16 cellular contexts compared by ENCODE assay signal in genomic region chr1:54595956-54596498, GRCh38. TPM values are rescaled to one million over a fixed set of nuclear protein-coding genes. Genes with fewer than 3 reads are reported as not detected.
DNase-seq lines count a peak whose midpoint lies in the region; ATAC-seq and TF ChIP-seq lines count a peak whose summit lies in the region.
"Had no signal": no experiment of that assay in that cellular context is flagged by ENCODE, and none has a peak within 500 bp of the region (broad histone marks: within the 10 kb centered on the region; RNA-seq: fewer than 3 reads in every experiment).

No MANE protein-coding gene starts in this region.

- H3K4me3 Mint-ChIP-seq in WTC11 = no peak overlapping the region
- H3K4me3 Mint-ChIP-seq: CD8-positive, alpha-beta memory T cell; GM23338; HFFc6 had no signal

- H4K20me1 ChIP-seq in osteoblast (ENCODE audit: insufficient read depth, low read length) (no peaks in the 10 kb centered on the region), PC-3 (ENCODE audit: low read length) (no peaks in the 10 kb centered on the region)
- H4K20me1 ChIP-seq: BLaER1 had no signal

- no peaks in the 10 kb centered on the region for H3K79me2 ChIP-seq in osteoblast (ENCODE audit: insufficient read depth, low read length)
- H3K79me2 ChIP-seq in PC-3 (ENCODE audit: low read length) = no peaks in the 10 kb centered on the region

- TF ChIP-seq CTCF in right atrium auricular region (IDR thresholded peaks at IDR 0.05) (no peak), WTC11 (IDR thresholded peaks at IDR 0.05) (no peak), osteoblast (IDR thresholded peaks at IDR 0.05; ENCODE audit: extremely low read depth, low read depth, low read length) (no peak), PC-3 (conservative IDR thresholded peaks at IDR 0.05; ENCODE audit: low read depth, low read length) (no peak)

- peaks cover 11% of the 10 kb centered on the region for H3K4me1 Mint-ChIP-seq in WTC11
- H3K4me1 Mint-ChIP-seq: CD8-positive, alpha-beta memory T cell had no signal

- H3K4me3 ChIP-seq in right atrium auricular region (no peak overlapping the region), osteoblast (ENCODE audit: insufficient read depth, low read length) (no peak overlapping the region), PC-3 (ENCODE audit: low read length) (no peak overlapping the region)
- H3K4me3 ChIP-seq: BLaER1, GM23338 had no signal

- H3K27me3 ChIP-seq in right atrium auricular region (no peaks in the 10 kb centered on the region), osteoblast (ENCODE audit: insufficient read depth, low read length) (no peaks in the 10 kb centered on the region), PC-3 (ENCODE audit: low read length) (no peaks in the 10 kb centered on the region)
- H3K27me3 ChIP-seq: BLaER1 had no signal

- H3K36me3 ChIP-seq in right atrium auricular region (peaks cover 24% of the 10 kb centered on the region), osteoblast (ENCODE audit: insufficient read depth, low read length) (no peaks in the 10 kb centered on the region), PC-3 (ENCODE audit: low read depth, low read length) (no peaks in the 10 kb centered on the region)

- no peaks in the 10 kb centered on the region for H3K36me3 Mint-ChIP-seq in WTC11
- H3K36me3 Mint-ChIP-seq: CD8-positive, alpha-beta memory T cell had no signal

- no peaks in the 10 kb centered on the region for H3K9me3 Mint-ChIP-seq in WTC11
- H3K9me3 Mint-ChIP-seq: CD8-positive, alpha-beta memory T cell; GM23338; HFFc6 had no signal

- no peak overlapping the region for H3K4me2 ChIP-seq in osteoblast (ENCODE audit: insufficient read depth, low read length)
- H3K4me2 ChIP-seq in PC-3 (ENCODE audit: low read length) = no peak overlapping the region
- H3K4me2 ChIP-seq: BLaER1, GM23338 had no signal

- H3K27me3 Mint-ChIP-seq in WTC11 (ENCODE audit: low read depth) = no peaks in the 10 kb centered on the region
- H3K27me3 Mint-ChIP-seq: CD8-positive, alpha-beta memory T cell had no signal

- no peak overlapping the region for H3K9ac ChIP-seq in PC-3 (ENCODE audit: low read length)
- H3K9ac ChIP-seq: BLaER1 had no signal

- intact Hi-C loops in Right ventricle myocardium inferior (cut with DNase I) (no loop called here), left ventricle myocardium superior (cut with micrococcal nuclease) (no loop called here), PC-3 (cut with micrococcal nuclease) (no loop called here)

- H3K9me3 ChIP-seq in right atrium auricular region = no peaks in the 10 kb centered on the region
- H3K9me3 ChIP-seq in osteoblast (ENCODE audit: low read depth, low read length) = no peaks in the 10 kb centered on the region
- no peaks in the 10 kb centered on the region for H3K9me3 ChIP-seq in PC-3 (ENCODE audit: low read length)
- H3K9me3 ChIP-seq: BLaER1 had no signal

- H2AFZ ChIP-seq in osteoblast (ENCODE audit: low read length) (no peak overlapping the region), PC-3 (ENCODE audit: low read length) (no peak overlapping the region)
- H2AFZ ChIP-seq: GM23338 had no signal

- H3K4me1 ChIP-seq in right atrium auricular region = peaks cover 0 to 14% of the 10 kb centered on the region in 2 donors
- peaks cover 4% of the 10 kb centered on the region for H3K4me1 ChIP-seq in osteoblast (ENCODE audit: insufficient read depth, low read length)
- no peaks in the 10 kb centered on the region for H3K4me1 ChIP-seq in PC-3 (ENCODE audit: insufficient read depth, low read length)
- H3K4me1 ChIP-seq: BLaER1 had no signal

- peak overlapping the region in 1 of 2 donors; percentile 8 for H3K27ac ChIP-seq in right atrium auricular region
- H3K27ac ChIP-seq in osteoblast (ENCODE audit: low read depth, low read length) = no peak overlapping the region
- H3K27ac ChIP-seq in PC-3 (ENCODE audit: low read length) = no peak overlapping the region
- H3K27ac ChIP-seq: BLaER1 had no signal

- ATAC-seq in Right ventricle myocardium inferior (peak; percentile 19), WTC11 (no peak), left ventricle myocardium superior (peak; percentile 52), HG02973 (IDR thresholded peaks at IDR 0.05; ENCODE audit: unreplicated experiment) (no peak), GM21423 (IDR thresholded peaks at IDR 0.05; ENCODE audit: unreplicated experiment) (no peak), PC-3 (no peak)
- ATAC-seq: GM23338 had no signal

- H3K27ac Mint-ChIP-seq in WTC11 = 0 out of 2 replicates have a peak overlapping the region, but pooled peaks have one; percentile 71
- H3K27ac Mint-ChIP-seq: CD8-positive, alpha-beta memory T cell; GM23338; HFFc6 had no signal

- DNase-seq in Right ventricle myocardium inferior (ENCODE audit: missing footprints) (no peak), right atrium auricular region (ENCODE audit: low spot score) (no peak), WTC11 (ENCODE audit: low spot score) (no peak), left ventricle myocardium superior (no peak), osteoblast (ENCODE audit: insufficient read length, low spot score, missing footprints) (peak; percentile 57), PC-3 (no peak)
- DNase-seq: 8988T; AML-193; CD8-positive, alpha-beta memory T cell; H7; HFFc6 had no signal

- CTCF ChIA-PET in WTC11 (lab: Charles Lee) = interaction anchor here (1.8 kb wide), 1 partner anchor 19 kb away, joined by 4 read pairs; no protein-coding TSS in a partner anchor
- CTCF ChIA-PET in PC-3 (lab: Charles Lee) = no interaction called here

- POLR2A ChIA-PET in WTC11 (lab: Charles Lee) = interaction anchor here (1.0 kb wide), 1 partner anchor 17 kb away, joined by 3 read pairs; no protein-coding TSS in a partner anchor
- POLR2A ChIA-PET in PC-3 (lab: Charles Lee; ENCODE audit: unreplicated experiment) = no interaction called here

- BruUV-seq in PC-3 (replicated peaks; lab: Mats Ljungman, UMichigan) = no TSS peak

- no peaks in the 10 kb centered on the region for H3K9me2 ChIP-seq in PC-3 (replicated peaks; ENCODE audit: low read length)

- H3F3A ChIP-seq in PC-3 (ENCODE audit: low read length, unreplicated experiment) = no peaks in the 10 kb centered on the region

TF ChIP-seq in WTC11, 78 proteins besides CTCF, POLR2A, EP300 and RAD21 (continues in another document):
- TF ChIP-seq ETV6 (CRISPR knock-in tag; IDR thresholded peaks at IDR 0.05) (no peak), CDX4 (CRISPR knock-in tag; IDR thresholded peaks at IDR 0.05; ENCODE audit: borderline replicate concordance) (no peak), ZNF232 (CRISPR knock-in tag; IDR thresholded peaks at IDR 0.05) (no peak), ZNF396 (CRISPR knock-in tag; IDR thresholded peaks at IDR 0.05; ENCODE audit: borderline replicate concordance) (no peak), FOXP1 (CRISPR knock-in tag; IDR thresholded peaks at IDR 0.05; ENCODE audit: borderline replicate concordance) (no peak), MYBL2 (CRISPR knock-in tag; IDR thresholded peaks at IDR 0.05) (no peak), NFE2L1 (CRISPR knock-in tag; IDR thresholded peaks at IDR 0.05) (no peak)
- TF ChIP-seq, protein P1, sequence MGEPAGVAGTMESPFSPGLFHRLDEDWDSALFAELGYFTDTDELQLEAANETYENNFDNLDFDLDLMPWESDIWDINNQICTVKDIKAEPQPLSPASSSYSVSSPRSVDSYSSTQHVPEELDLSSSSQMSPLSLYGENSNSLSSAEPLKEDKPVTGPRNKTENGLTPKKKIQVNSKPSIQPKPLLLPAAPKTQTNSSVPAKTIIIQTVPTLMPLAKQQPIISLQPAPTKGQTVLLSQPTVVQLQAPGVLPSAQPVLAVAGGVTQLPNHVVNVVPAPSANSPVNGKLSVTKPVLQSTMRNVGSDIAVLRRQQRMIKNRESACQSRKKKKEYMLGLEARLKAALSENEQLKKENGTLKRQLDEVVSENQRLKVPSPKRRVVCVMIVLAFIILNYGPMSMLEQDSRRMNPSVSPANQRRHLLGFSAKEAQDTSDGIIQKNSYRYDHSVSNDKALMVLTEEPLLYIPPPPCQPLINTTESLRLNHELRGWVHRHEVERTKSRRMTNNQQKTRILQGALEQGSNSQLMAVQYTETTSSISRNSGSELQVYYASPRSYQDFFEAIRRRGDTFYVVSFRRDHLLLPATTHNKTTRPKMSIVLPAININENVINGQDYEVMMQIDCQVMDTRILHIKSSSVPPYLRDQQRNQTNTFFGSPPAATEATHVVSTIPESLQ (CRISPR knock-in tag; IDR thresholded peaks at IDR 0.05) = no peak

RNA-seq across cellular contexts. Expression of gene FAM151A, which starts 27.3 kb away (rescaled TPM):
- total RNA-seq in Right ventricle myocardium inferior = 1.5 TPM
- under 1 TPM in 1 of 2 donors, not detected in 1; 0.63 TPM for total RNA-seq in right atrium auricular region
- 0.11 TPM in 1 of 3 replicates, not detected in the others for total RNA-seq in WTC11 (2021)
- 1.2 TPM for total RNA-seq in left ventricle myocardium superior
- total RNA-seq in osteoblast = not detected in 2 replicates
- total RNA-seq in PC-3 (2014; rRNA removed) = not detected in 2 replicates
- total RNA-seq: CD8-positive, alpha-beta memory T cell; Daoy; H7; HFFc6 had no signal

RNA-seq across cellular contexts. Expression of gene MROH7, which starts 45.6 kb away (rescaled TPM):
- total RNA-seq in Right ventricle myocardium inferior (3.8 TPM), right atrium auricular region (1 to 10 TPM; 5.5 to 6.9 TPM), WTC11 (2021) (0.13 to 0.44 TPM (median 0.41 TPM) in 3 replicates), left ventricle myocardium superior (7.0 TPM), osteoblast (0.36 and 0.59 TPM in 2 replicates), PC-3 (2014; rRNA removed) (not detected in 2 replicates)
- total RNA-seq: CD8-positive, alpha-beta memory T cell; Daoy had no signal

RNA-seq across cellular contexts. Expression of gene ACOT11, which starts 48.0 kb away (rescaled TPM):
- total RNA-seq in Right ventricle myocardium inferior (43.4 TPM), right atrium auricular region (10 to 100 TPM in 1 of 2 donors, 1 to 10 TPM in 1; 9.1 to 27.0 TPM), WTC11 (2021) (3.8 to 4.4 TPM (median 4.2 TPM) in 3 replicates), left ventricle myocardium superior (48.9 TPM), osteoblast (2.9 and 3.8 TPM in 2 replicates), PC-3 (2014; rRNA removed) (4.1 and 5.0 TPM in 2 replicates)

Comparison
In these comparisons a context has a peak if more than half of its experiments do, and no peak if none do; other contexts are left out.
1. ATAC-seq: peak in Right ventricle myocardium inferior (single experiment) and left ventricle myocardium superior (single experiment); none in WTC11 (single experiment), HG02973 (single experiment), GM21423 (single experiment) and PC-3 (single experiment).